In genomic region chrX:109920325-109920724, GRCh38 we compare ENCODE assay signal across 20 cellular contexts.
DNase-seq lines count a peak whose midpoint lies in the region; ATAC-seq, FAIRE-seq and TF ChIP-seq lines count a peak whose summit lies in the region.
"Had no signal": no experiment of that assay in that cellular context is flagged by ENCODE, and none has a peak within 500 bp of the region (broad histone marks: within the 10 kb centered on the region; RNA-seq: fewer than 3 reads in every experiment).

No MANE protein-coding gene starts in this region.

- intact Hi-C loops in pancreas (cut with DNase I) (loop anchor here in 2 of 3 donors (10.0 kb wide), 1 partner anchor 224 kb away; no protein-coding TSS in a partner anchor), stomach (cut with DNase I; ENCODE audit: low total_unique reads) (loop anchor here (10.0 kb wide), 1 partner anchor 224 kb away; no protein-coding TSS in a partner anchor)

- no peak for TF ChIP-seq EP300 in stomach (IDR thresholded peaks at IDR 0.05)

- H3K4me1 ChIP-seq in pancreas = peaks cover 0 to 6% (median 0%) of the 10 kb centered on the region in 3 donors
- no peaks in the 10 kb centered on the region for H3K4me1 ChIP-seq in stomach
- H3K4me1 ChIP-seq: BLaER1 had no signal

- H3K27me3 ChIP-seq in pancreas (peaks cover 0 to 15% (median 0%) of the 10 kb centered on the region in 4 donors), stomach (peaks cover 0 to 4% (median 0%) of the 10 kb centered on the region in 3 donors)

- H3K4me3 ChIP-seq in pancreas (no peak overlapping the region), stomach (no peak overlapping the region)
- H3K4me3 ChIP-seq: BLaER1, GM23338 had no signal

- H3K27ac ChIP-seq in pancreas (no peak overlapping the region), stomach (no peak overlapping the region)
- H3K27ac ChIP-seq: BLaER1 had no signal

- POLR2A ChIA-PET in HEK293T (lab: Yijun Ruan, JAX) = no interaction called here

- CTCF ChIA-PET in HEK293T (lab: Yijun Ruan, JAX) = interaction anchor here (0.5 to 1.5 kb wide), 5 partner anchors 8 to 226 kb away, joined by 4 to 9 read pairs (median 6); no protein-coding TSS in a partner anchor

- TF ChIP-seq CTCF in pancreas (IDR thresholded peaks at IDR 0.05) (no peak), stomach (IDR thresholded peaks at IDR 0.05) (no peak)

- no peak for TF ChIP-seq POLR2A in stomach (IDR thresholded peaks at IDR 0.05)

- 61 to 62% methylated on average over 4 of the region's 4 CpGs for WGBS in pancreas, 2 donors
- WGBS in stomach, 5 donors = 54 to 90% (median 58%) methylated on average over 2 to 4 of the region's 4 CpGs

- H3K9me3 ChIP-seq in pancreas = no peaks in the 10 kb centered on the region
- H3K9me3 ChIP-seq in stomach = no peaks in the 10 kb centered on the region
- H3K9me3 ChIP-seq: BLaER1 had no signal

- peak; percentile 39 for FAIRE-seq in pancreas (lab: Jason Lieb, UNC)
- FAIRE-seq: GM12891 had no signal

- peak in 1 of 4 donors; percentile 39 for ATAC-seq in pancreas
- ATAC-seq in GM18511 (IDR thresholded peaks at IDR 0.05; ENCODE audit: unreplicated experiment) = no peak
- no peak for ATAC-seq in GM21515 (IDR thresholded peaks at IDR 0.05; ENCODE audit: unreplicated experiment)
- ATAC-seq: GM23338, Panc1 had no signal

- no peaks in the 10 kb centered on the region for H3K36me3 ChIP-seq in pancreas
- H3K36me3 ChIP-seq in stomach = no peaks in the 10 kb centered on the region
- H3K36me3 ChIP-seq: BLaER1 had no signal

- DNase-seq in HEK293T (ENCODE audit: extremely low spot score) (no peak), NCI-H82 (lab: John Stamatoyannopoulos, UW) (peak; percentile 87), amniotic epithelial cell (ENCODE audit: low read depth) (peak; percentile 67), pancreas (no peak), stomach (no peak)
- no peak for DNase-seq in stimulated activated naive CD4-positive, alpha-beta T cell treated with Interleukin-2 at 50 U/mL for 16 hours (lab: John Stamatoyannopoulos, UW)
- DNase-seq: CD4-positive, alpha-beta T cell; COR-L47; DND-41; HCEC 1CT; IMR-90; MV-4-11; NCI-H1930; NCI-H226 had no signal

TF ChIP-seq in HEK293T, 16 proteins besides CTCF, POLR2A, EP300 and RAD21:
- TF ChIP-seq HDGF (IDR thresholded peaks at IDR 0.05; ENCODE audit: borderline replicate concordance) (no peak), FOXK2 (IDR thresholded peaks at IDR 0.05) (no peak), PKNOX1 (IDR thresholded peaks at IDR 0.05) (peak; percentile 84), FOXM1 (IDR thresholded peaks at IDR 0.05; ENCODE audit: borderline replicate concordance) (no peak), LEF1 (IDR thresholded peaks at IDR 0.05; ENCODE audit: borderline replicate concordance) (no peak)

Comparison
In these comparisons a context has a peak if more than half of its experiments do, and no peak if none do; other contexts are left out.
1. DNase-seq: peak in NCI-H82 (single experiment) and amniotic epithelial cell (single experiment); none in HEK293T (single experiment), pancreas (0 of 6), stomach (single experiment) and stimulated activated naive CD4-positive, alpha-beta T cell treated with Interleukin-2 at 50 U/mL for 16 hours (single experiment).